In genomic region chr3:19149388-19149787, GRCh38 we compare ENCODE assay signal across 8 cellular contexts. TPM values are rescaled to one million over a fixed set of nuclear protein-coding genes. Genes with fewer than 3 reads are reported as not detected.
A peak's percentile ranks its signal among the peaks of the same experiment; 100 is the strongest.
DNase-seq lines count a peak whose midpoint lies in the region; ATAC-seq and TF ChIP-seq lines count a peak whose summit lies in the region.

No MANE protein-coding gene starts in this region.

- peaks cover 15% of the 10 kb centered on the region for H3K4me1 Mint-ChIP-seq in activated naive CD8-positive, alpha-beta T cell treated with anti-CD3 and anti-CD28 coated beads, Interleukin-2, amount 50 U/mL, for 24 hours
- peaks cover 9% of the 10 kb centered on the region for H3K4me1 Mint-ChIP-seq in activated naive CD8-positive, alpha-beta T cell treated with anti-CD3 and anti-CD28 coated beads for 36 hours

- H3K9me3 ChIP-seq in SJCRH30 (replicated peaks): no peaks in the 10 kb centered on the region

- no peak overlapping the region for H3K4me3 ChIP-seq in SJCRH30
- no peak overlapping the region for H3K4me3 ChIP-seq in fibroblast of the aortic adventitia (ENCODE audit: low read depth, low read length)

- H3K27me3 ChIP-seq in SJCRH30: no peaks in the 10 kb centered on the region

- peaks cover 25% of the 10 kb centered on the region for H3K27me3 Mint-ChIP-seq in activated naive CD8-positive, alpha-beta T cell treated with anti-CD3 and anti-CD28 coated beads, Interleukin-2, amount 50 U/mL, for 24 hours
- H3K27me3 Mint-ChIP-seq in activated naive CD8-positive, alpha-beta T cell treated with anti-CD3 and anti-CD28 coated beads for 36 hours: peaks cover 44% of the 10 kb centered on the region

- H3K27ac Mint-ChIP-seq in activated naive CD8-positive, alpha-beta T cell treated with anti-CD3 and anti-CD28 coated beads, Interleukin-2, amount 50 U/mL, for 24 hours: no peak overlapping the region
- no peak overlapping the region for H3K27ac Mint-ChIP-seq in activated naive CD8-positive, alpha-beta T cell treated with anti-CD3 and anti-CD28 coated beads for 36 hours

- no peaks in the 10 kb centered on the region for H3K4me1 ChIP-seq in SJCRH30

- H3K36me3 ChIP-seq in SJCRH30: no peaks in the 10 kb centered on the region

- no peak for TF ChIP-seq CTCF in fibroblast of the aortic adventitia (IDR thresholded peaks at IDR 0.05; ENCODE audit: insufficient read depth, low read length)

- H3K36me3 Mint-ChIP-seq in activated naive CD8-positive, alpha-beta T cell treated with anti-CD3 and anti-CD28 coated beads, Interleukin-2, amount 50 U/mL, for 24 hours (ENCODE audit: low read depth): peaks cover 2% of the 10 kb centered on the region
- no peaks in the 10 kb centered on the region for H3K36me3 Mint-ChIP-seq in activated naive CD8-positive, alpha-beta T cell treated with anti-CD3 and anti-CD28 coated beads for 36 hours

- peak; percentile 27 for DNase-seq in activated naive CD8-positive, alpha-beta T cell treated with anti-CD3 and anti-CD28 coated beads, Interleukin-2, amount 50 U/mL, for 24 hours
- no peak for DNase-seq in activated naive CD8-positive, alpha-beta T cell treated with anti-CD3 and anti-CD28 coated beads for 36 hours
- peak; percentile 26 to 55 for DNase-seq in SJCRH30
- DNase-seq in fibroblast of the aortic adventitia (ENCODE audit: low read depth): peak; percentile 12
- DNase-seq in stimulated activated naive CD4-positive, alpha-beta T cell treated with Interleukin-2 at 50 U/mL for 16 hours (lab: John Stamatoyannopoulos, UW): peak; percentile 7
- DNase-seq in stimulated activated CD4-positive, alpha-beta T cell treated with anti-CD3 and anti-CD28 coated beads, Interleukin-4, amount 100 ng/mL, for 24 hours: no peak
- DNase-seq in cortex of kidney (lab: John Stamatoyannopoulos, UW): no peak

- no peak for ATAC-seq in activated naive CD8-positive, alpha-beta T cell treated with anti-CD3 and anti-CD28 coated beads, Interleukin-2, amount 50 U/mL, for 24 hours
- ATAC-seq in HG03342 (IDR thresholded peaks at IDR 0.05; ENCODE audit: unreplicated experiment): no peak

- peaks cover 9% of the 10 kb centered on the region for H3K9me3 Mint-ChIP-seq in activated naive CD8-positive, alpha-beta T cell treated with anti-CD3 and anti-CD28 coated beads, Interleukin-2, amount 50 U/mL, for 24 hours
- no peaks in the 10 kb centered on the region for H3K9me3 Mint-ChIP-seq in activated naive CD8-positive, alpha-beta T cell treated with anti-CD3 and anti-CD28 coated beads for 36 hours

- H3K27ac ChIP-seq in SJCRH30: no peak overlapping the region

- no peak overlapping the region for H3K4me3 Mint-ChIP-seq in activated naive CD8-positive, alpha-beta T cell treated with anti-CD3 and anti-CD28 coated beads, Interleukin-2, amount 50 U/mL, for 24 hours
- H3K4me3 Mint-ChIP-seq in activated naive CD8-positive, alpha-beta T cell treated with anti-CD3 and anti-CD28 coated beads for 36 hours: no peak overlapping the region

RNA-seq across cellular contexts. Expression of gene KCNH8, which starts 1.1 kb away (rescaled TPM):
- total RNA-seq in activated naive CD8-positive, alpha-beta T cell treated with anti-CD3 and anti-CD28 coated beads for 36 hours: under 1 TPM in 1 of 2 experiments, not detected in 1; 0.04 TPM
- total RNA-seq in SJCRH30 (2014; rRNA removed; shearing (Covaris generic)): 0.05 TPM in 1 of 2 replicates, not detected in the other
- not detected in 2 replicates for total RNA-seq in fibroblast of the aortic adventitia (ENCODE audit: low replicate concordance)

Comparison
In these comparisons a context has a peak if more than half of its experiments do, and no peak if none do; other contexts are left out.
1. DNase-seq: peak in activated naive CD8-positive, alpha-beta T cell treated with anti-CD3 and anti-CD28 coated beads, Interleukin-2, amount 50 U/mL, for 24 hours (single experiment), SJCRH30 (2 of 2), fibroblast of the aortic adventitia (single experiment) and stimulated activated naive CD4-positive, alpha-beta T cell treated with Interleukin-2 at 50 U/mL for 16 hours (single experiment); none in activated naive CD8-positive, alpha-beta T cell treated with anti-CD3 and anti-CD28 coated beads for 36 hours (single experiment), stimulated activated CD4-positive, alpha-beta T cell treated with anti-CD3 and anti-CD28 coated beads, Interleukin-4, amount 100 ng/mL, for 24 hours (single experiment) and cortex of kidney (single experiment).